In the genomic region with DNA sequence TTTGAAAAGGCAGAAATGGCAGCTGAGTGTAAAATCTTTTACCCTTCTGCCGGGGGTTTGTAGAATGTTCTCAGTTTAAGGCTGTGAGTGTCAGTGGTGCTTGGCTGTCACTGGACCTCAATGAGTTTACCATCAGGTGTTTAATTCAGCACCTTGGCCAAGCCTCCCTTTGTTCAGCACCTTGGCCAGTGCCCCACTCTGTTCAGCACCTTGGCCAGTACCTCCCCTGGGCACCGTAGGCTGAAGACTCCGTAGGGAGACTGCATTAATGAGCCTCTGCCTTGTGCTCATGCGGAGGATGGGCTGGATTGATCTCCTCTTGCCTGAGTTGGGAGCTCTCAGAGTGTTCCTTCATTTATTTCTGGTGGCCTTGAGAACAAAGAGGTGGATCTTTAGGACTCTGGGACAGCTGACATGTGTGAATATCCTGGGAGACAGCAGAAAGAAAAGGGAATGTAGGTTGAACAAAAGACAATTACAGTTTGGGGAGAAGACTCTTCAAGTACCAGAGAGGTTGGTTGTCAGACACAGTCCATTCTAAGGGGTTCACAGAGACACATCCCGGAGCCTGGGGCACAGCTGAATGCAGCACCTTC, we compare ENCODE assay signal across 1 cellular context.
TF ChIP-seq lines count a peak whose summit lies in the region.

No MANE protein-coding gene starts in this region.

TF ChIP-seq in K562, 482 proteins besides CTCF, POLR2A, EP300 and RAD21 (continued from another document and continues in another):
- TF ChIP-seq, protein P1, sequence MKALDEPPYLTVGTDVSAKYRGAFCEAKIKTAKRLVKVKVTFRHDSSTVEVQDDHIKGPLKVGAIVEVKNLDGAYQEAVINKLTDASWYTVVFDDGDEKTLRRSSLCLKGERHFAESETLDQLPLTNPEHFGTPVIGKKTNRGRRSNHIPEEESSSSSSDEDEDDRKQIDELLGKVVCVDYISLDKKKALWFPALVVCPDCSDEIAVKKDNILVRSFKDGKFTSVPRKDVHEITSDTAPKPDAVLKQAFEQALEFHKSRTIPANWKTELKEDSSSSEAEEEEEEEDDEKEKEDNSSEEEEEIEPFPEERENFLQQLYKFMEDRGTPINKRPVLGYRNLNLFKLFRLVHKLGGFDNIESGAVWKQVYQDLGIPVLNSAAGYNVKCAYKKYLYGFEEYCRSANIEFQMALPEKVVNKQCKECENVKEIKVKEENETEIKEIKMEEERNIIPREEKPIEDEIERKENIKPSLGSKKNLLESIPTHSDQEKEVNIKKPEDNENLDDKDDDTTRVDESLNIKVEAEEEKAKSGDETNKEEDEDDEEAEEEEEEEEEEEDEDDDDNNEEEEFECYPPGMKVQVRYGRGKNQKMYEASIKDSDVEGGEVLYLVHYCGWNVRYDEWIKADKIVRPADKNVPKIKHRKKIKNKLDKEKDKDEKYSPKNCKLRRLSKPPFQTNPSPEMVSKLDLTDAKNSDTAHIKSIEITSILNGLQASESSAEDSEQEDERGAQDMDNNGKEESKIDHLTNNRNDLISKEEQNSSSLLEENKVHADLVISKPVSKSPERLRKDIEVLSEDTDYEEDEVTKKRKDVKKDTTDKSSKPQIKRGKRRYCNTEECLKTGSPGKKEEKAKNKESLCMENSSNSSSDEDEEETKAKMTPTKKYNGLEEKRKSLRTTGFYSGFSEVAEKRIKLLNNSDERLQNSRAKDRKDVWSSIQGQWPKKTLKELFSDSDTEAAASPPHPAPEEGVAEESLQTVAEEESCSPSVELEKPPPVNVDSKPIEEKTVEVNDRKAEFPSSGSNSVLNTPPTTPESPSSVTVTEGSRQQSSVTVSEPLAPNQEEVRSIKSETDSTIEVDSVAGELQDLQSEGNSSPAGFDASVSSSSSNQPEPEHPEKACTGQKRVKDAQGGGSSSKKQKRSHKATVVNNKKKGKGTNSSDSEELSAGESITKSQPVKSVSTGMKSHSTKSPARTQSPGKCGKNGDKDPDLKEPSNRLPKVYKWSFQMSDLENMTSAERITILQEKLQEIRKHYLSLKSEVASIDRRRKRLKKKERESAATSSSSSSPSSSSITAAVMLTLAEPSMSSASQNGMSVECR (CRISPR knock-in tag; IDR thresholded peaks at IDR 0.05), result peak; percentile 99
- TF ChIP-seq PHB2 (IDR thresholded peaks at IDR 0.05; ENCODE audit: low read depth), result no peak
- no peak for TF ChIP-seq MAFF (IDR thresholded peaks at IDR 0.05; ENCODE audit: low read length)
- no peak for TF ChIP-seq PHF21A (IDR thresholded peaks at IDR 0.05; ENCODE audit: borderline replicate concordance, low read depth)
- TF ChIP-seq EWSR1 (IDR thresholded peaks at IDR 0.05; ENCODE audit: borderline replicate concordance, low read depth, partially characterized antibody), result no peak
- no peak for TF ChIP-seq ESRRA (IDR thresholded peaks at IDR 0.05; ENCODE audit: borderline replicate concordance, low read depth)
- TF ChIP-seq HNRNPUL1 (IDR thresholded peaks at IDR 0.05; ENCODE audit: low read length), result no peak
- no peak for TF ChIP-seq JUNB (CRISPR knock-in tag; conservative IDR thresholded peaks at IDR 0.05)
- TF ChIP-seq NBN (IDR thresholded peaks at IDR 0.05; ENCODE audit: low read depth), result no peak
- TF ChIP-seq, protein P2, sequence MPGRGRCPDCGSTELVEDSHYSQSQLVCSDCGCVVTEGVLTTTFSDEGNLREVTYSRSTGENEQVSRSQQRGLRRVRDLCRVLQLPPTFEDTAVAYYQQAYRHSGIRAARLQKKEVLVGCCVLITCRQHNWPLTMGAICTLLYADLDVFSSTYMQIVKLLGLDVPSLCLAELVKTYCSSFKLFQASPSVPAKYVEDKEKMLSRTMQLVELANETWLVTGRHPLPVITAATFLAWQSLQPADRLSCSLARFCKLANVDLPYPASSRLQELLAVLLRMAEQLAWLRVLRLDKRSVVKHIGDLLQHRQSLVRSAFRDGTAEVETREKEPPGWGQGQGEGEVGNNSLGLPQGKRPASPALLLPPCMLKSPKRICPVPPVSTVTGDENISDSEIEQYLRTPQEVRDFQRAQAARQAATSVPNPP (IDR thresholded peaks at IDR 0.05; ENCODE audit: borderline replicate concordance, insufficient read depth, insufficient read length), result no peak
- TF ChIP-seq, protein P3, sequence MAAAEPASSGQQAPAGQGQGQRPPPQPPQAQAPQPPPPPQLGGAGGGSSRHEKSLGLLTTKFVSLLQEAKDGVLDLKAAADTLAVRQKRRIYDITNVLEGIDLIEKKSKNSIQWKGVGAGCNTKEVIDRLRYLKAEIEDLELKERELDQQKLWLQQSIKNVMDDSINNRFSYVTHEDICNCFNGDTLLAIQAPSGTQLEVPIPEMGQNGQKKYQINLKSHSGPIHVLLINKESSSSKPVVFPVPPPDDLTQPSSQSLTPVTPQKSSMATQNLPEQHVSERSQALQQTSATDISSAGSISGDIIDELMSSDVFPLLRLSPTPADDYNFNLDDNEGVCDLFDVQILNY (CRISPR knock-in tag; IDR thresholded peaks at IDR 0.05), result peak; percentile 98
- peak; percentile 47; the same call in 1 of the 2 replicates for TF ChIP-seq SP1 (CRISPR knock-in tag; IDR thresholded peaks at IDR 0.05)
- TF ChIP-seq, protein P4, sequence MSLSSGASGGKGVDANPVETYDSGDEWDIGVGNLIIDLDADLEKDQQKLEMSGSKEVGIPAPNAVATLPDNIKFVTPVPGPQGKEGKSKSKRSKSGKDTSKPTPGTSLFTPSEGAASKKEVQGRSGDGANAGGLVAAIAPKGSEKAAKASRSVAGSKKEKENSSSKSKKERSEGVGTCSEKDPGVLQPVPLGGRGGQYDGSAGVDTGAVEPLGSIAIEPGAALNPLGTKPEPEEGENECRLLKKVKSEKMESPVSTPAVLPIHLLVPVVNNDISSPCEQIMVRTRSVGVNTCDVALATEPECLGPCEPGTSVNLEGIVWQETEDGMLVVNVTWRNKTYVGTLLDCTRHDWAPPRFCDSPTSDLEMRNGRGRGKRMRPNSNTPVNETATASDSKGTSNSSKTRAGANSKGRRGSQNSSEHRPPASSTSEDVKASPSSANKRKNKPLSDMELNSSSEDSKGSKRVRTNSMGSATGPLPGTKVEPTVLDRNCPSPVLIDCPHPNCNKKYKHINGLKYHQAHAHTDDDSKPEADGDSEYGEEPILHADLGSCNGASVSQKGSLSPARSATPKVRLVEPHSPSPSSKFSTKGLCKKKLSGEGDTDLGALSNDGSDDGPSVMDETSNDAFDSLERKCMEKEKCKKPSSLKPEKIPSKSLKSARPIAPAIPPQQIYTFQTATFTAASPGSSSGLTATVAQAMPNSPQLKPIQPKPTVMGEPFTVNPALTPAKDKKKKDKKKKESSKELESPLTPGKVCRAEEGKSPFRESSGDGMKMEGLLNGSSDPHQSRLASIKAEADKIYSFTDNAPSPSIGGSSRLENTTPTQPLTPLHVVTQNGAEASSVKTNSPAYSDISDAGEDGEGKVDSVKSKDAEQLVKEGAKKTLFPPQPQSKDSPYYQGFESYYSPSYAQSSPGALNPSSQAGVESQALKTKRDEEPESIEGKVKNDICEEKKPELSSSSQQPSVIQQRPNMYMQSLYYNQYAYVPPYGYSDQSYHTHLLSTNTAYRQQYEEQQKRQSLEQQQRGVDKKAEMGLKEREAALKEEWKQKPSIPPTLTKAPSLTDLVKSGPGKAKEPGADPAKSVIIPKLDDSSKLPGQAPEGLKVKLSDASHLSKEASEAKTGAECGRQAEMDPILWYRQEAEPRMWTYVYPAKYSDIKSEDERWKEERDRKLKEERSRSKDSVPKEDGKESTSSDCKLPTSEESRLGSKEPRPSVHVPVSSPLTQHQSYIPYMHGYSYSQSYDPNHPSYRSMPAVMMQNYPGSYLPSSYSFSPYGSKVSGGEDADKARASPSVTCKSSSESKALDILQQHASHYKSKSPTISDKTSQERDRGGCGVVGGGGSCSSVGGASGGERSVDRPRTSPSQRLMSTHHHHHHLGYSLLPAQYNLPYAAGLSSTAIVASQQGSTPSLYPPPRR (CRISPR knock-in tag; IDR thresholded peaks at IDR 0.05; ENCODE audit: borderline replicate concordance), result peak; percentile 92; the same call in 1 of the 2 replicates
- TF ChIP-seq ATF7 (IDR thresholded peaks at IDR 0.05), result no peak
- no peak for TF ChIP-seq GTF2E2 (tag; IDR thresholded peaks at IDR 0.05)
- no peak for TF ChIP-seq NONO (IDR thresholded peaks at IDR 0.05; ENCODE audit: low read depth in 2 of 2, low read length in 1 of 2)
- no peak for TF ChIP-seq FOS (IDR thresholded peaks at IDR 0.05; ENCODE audit: extremely low read depth, insufficient read length)
- peak; percentile 55 for TF ChIP-seq GATA2 (CRISPR knock-in tag; IDR thresholded peaks at IDR 0.05)
- TF ChIP-seq, protein P5, sequence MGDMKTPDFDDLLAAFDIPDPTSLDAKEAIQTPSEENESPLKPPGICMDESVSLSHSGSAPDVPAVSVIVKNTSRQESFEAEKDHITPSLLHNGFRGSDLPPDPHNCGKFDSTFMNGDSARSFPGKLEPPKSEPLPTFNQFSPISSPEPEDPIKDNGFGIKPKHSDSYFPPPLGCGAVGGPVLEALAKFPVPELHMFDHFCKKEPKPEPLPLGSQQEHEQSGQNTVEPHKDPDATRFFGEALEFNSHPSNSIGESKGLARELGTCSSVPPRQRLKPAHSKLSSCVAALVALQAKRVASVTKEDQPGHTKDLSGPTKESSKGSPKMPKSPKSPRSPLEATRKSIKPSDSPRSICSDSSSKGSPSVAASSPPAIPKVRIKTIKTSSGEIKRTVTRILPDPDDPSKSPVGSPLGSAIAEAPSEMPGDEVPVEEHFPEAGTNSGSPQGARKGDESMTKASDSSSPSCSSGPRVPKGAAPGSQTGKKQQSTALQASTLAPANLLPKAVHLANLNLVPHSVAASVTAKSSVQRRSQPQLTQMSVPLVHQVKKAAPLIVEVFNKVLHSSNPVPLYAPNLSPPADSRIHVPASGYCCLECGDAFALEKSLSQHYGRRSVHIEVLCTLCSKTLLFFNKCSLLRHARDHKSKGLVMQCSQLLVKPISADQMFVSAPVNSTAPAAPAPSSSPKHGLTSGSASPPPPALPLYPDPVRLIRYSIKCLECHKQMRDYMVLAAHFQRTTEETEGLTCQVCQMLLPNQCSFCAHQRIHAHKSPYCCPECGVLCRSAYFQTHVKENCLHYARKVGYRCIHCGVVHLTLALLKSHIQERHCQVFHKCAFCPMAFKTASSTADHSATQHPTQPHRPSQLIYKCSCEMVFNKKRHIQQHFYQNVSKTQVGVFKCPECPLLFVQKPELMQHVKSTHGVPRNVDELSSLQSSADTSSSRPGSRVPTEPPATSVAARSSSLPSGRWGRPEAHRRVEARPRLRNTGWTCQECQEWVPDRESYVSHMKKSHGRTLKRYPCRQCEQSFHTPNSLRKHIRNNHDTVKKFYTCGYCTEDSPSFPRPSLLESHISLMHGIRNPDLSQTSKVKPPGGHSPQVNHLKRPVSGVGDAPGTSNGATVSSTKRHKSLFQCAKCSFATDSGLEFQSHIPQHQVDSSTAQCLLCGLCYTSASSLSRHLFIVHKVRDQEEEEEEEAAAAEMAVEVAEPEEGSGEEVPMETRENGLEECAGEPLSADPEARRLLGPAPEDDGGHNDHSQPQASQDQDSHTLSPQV (IDR thresholded peaks at IDR 0.05), result no peak
- TF ChIP-seq ZFPM2 (CRISPR knock-in tag; IDR thresholded peaks at IDR 0.05), result no peak
- TF ChIP-seq, protein P6, sequence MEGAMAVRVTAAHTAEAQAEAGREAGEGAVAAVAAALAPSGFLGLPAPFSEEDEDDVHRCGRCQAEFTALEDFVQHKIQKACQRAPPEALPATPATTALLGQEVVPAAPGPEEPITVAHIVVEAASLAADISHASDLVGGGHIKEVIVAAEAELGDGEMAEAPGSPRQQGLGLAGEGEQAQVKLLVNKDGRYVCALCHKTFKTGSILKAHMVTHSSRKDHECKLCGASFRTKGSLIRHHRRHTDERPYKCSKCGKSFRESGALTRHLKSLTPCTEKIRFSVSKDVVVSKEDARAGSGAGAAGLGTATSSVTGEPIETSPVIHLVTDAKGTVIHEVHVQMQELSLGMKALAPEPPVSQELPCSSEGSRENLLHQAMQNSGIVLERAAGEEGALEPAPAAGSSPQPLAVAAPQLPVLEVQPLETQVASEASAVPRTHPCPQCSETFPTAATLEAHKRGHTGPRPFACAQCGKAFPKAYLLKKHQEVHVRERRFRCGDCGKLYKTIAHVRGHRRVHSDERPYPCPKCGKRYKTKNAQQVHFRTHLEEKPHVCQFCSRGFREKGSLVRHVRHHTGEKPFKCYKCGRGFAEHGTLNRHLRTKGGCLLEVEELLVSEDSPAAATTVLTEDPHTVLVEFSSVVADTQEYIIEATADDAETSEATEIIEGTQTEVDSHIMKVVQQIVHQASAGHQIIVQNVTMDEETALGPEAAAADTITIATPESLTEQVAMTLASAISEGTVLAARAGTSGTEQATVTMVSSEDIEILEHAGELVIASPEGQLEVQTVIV (CRISPR knock-in tag; IDR thresholded peaks at IDR 0.05; ENCODE audit: borderline replicate concordance), result no peak
- TF ChIP-seq ZNF274 (IDR thresholded peaks at IDR 0.05; ENCODE audit: borderline replicate concordance, low read depth, low read length), result no peak
- TF ChIP-seq, protein P7, sequence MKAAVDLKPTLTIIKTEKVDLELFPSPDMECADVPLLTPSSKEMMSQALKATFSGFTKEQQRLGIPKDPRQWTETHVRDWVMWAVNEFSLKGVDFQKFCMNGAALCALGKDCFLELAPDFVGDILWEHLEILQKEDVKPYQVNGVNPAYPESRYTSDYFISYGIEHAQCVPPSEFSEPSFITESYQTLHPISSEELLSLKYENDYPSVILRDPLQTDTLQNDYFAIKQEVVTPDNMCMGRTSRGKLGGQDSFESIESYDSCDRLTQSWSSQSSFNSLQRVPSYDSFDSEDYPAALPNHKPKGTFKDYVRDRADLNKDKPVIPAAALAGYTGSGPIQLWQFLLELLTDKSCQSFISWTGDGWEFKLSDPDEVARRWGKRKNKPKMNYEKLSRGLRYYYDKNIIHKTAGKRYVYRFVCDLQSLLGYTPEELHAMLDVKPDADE (conservative IDR thresholded peaks at IDR 0.05; ENCODE audit: control insufficient read depth, low read depth, low read length), result peak; percentile 55; the same call in 1 of the 2 replicates
- TF ChIP-seq, protein P8, sequence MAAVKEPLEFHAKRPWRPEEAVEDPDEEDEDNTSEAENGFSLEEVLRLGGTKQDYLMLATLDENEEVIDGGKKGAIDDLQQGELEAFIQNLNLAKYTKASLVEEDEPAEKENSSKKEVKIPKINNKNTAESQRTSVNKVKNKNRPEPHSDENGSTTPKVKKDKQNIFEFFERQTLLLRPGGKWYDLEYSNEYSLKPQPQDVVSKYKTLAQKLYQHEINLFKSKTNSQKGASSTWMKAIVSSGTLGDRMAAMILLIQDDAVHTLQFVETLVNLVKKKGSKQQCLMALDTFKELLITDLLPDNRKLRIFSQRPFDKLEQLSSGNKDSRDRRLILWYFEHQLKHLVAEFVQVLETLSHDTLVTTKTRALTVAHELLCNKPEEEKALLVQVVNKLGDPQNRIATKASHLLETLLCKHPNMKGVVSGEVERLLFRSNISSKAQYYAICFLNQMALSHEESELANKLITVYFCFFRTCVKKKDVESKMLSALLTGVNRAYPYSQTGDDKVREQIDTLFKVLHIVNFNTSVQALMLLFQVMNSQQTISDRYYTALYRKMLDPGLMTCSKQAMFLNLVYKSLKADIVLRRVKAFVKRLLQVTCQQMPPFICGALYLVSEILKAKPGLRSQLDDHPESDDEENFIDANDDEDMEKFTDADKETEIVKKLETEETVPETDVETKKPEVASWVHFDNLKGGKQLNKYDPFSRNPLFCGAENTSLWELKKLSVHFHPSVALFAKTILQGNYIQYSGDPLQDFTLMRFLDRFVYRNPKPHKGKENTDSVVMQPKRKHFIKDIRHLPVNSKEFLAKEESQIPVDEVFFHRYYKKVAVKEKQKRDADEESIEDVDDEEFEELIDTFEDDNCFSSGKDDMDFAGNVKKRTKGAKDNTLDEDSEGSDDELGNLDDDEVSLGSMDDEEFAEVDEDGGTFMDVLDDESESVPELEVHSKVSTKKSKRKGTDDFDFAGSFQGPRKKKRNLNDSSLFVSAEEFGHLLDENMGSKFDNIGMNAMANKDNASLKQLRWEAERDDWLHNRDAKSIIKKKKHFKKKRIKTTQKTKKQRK (IDR thresholded peaks at IDR 0.05; ENCODE audit: borderline replicate concordance, low read depth, low read length), result no peak
- no peak for TF ChIP-seq POLR2H (tag; IDR thresholded peaks at IDR 0.05; ENCODE audit: low read depth)
- TF ChIP-seq ZBED1 (IDR thresholded peaks at IDR 0.05), result no peak
- TF ChIP-seq PTRF (tag; IDR thresholded peaks at IDR 0.05), result no peak
- no peak for TF ChIP-seq TCF7L2 (IDR thresholded peaks at IDR 0.05; ENCODE audit: low read depth, low read length)
- no peak for TF ChIP-seq PCBP1 (IDR thresholded peaks at IDR 0.05; ENCODE audit: low read depth, low read length, poor library complexity, severe bottlenecking)
- no peak for TF ChIP-seq HOXB6 (CRISPR knock-in tag; IDR thresholded peaks at IDR 0.05; ENCODE audit: borderline replicate concordance)
- TF ChIP-seq GATAD2A (IDR thresholded peaks at IDR 0.05), result no peak
